8 cellular contexts compared by ENCODE assay signal in genomic region chr12:106903241-106903950, GRCh38. TPM values are rescaled to one million over a fixed set of nuclear protein-coding genes. Genes with fewer than 3 reads are reported as not detected.
DNase-seq lines count a peak whose midpoint lies in the region; ATAC-seq and TF ChIP-seq lines count a peak whose summit lies in the region.

No MANE protein-coding gene starts in this region.

- no peaks in the 10 kb centered on the region for H4K20me1 ChIP-seq in smooth muscle cell (ENCODE audit: low read depth)

- H3K27me3 ChIP-seq in iPS-18a (ENCODE audit: control insufficient read depth, insufficient read depth, low read length) = peaks cover 22% of the 10 kb centered on the region
- peaks cover 11% of the 10 kb centered on the region for H3K27me3 ChIP-seq in smooth muscle cell (ENCODE audit: low read depth)

- in situ Hi-C loops in astrocyte of the spinal cord (cut with HindIII; ENCODE audit: low sequenced_read_pairs) = no loop called here

- H3K36me3 ChIP-seq in iPS-18a (ENCODE audit: control insufficient read depth, low read depth, low read length) = no peaks in the 10 kb centered on the region
- H3K36me3 ChIP-seq in smooth muscle cell (ENCODE audit: low read depth) = no peaks in the 10 kb centered on the region

- H3K79me2 ChIP-seq in smooth muscle cell (ENCODE audit: low read depth) = no peaks in the 10 kb centered on the region

- H3K4me1 ChIP-seq in iPS-18a (ENCODE audit: control insufficient read depth, low read depth, low read length) (peaks cover 9% of the 10 kb centered on the region), smooth muscle cell (ENCODE audit: low read depth) (peaks cover 11% of the 10 kb centered on the region)

- H3K9me3 ChIP-seq in iPS-18a (ENCODE audit: control insufficient read depth, low read depth, low read length) (no peaks in the 10 kb centered on the region), smooth muscle cell (replicated peaks; ENCODE audit: low read depth) (no peaks in the 10 kb centered on the region)

- H2AFZ ChIP-seq in smooth muscle cell (ENCODE audit: low read depth) = peak overlapping the region; percentile 91

- 10% methylated on average over 27 of the region's 28 CpGs for WGBS in smooth muscle cell (ENCODE audit: low lambda C conversion rate)

- TF ChIP-seq CTCF in astrocyte of the spinal cord (IDR thresholded peaks at IDR 0.05; ENCODE audit: low read depth, low read length) (no peak), smooth muscle cell (IDR thresholded peaks at IDR 0.05; ENCODE audit: borderline replicate concordance, insufficient read depth, poor library complexity, severe bottlenecking) (no peak)

- peaks cover 5% of the 10 kb centered on the region for H3F3A ChIP-seq in smooth muscle cell (ENCODE audit: low read depth)

- no peak overlapping the region for H3K9ac ChIP-seq in iPS-18a (ENCODE audit: low read length)
- peak overlapping the region; percentile 47 for H3K9ac ChIP-seq in smooth muscle cell (ENCODE audit: low read depth)

- no peak overlapping the region for H3K27ac ChIP-seq in iPS-18a (ENCODE audit: low read length)
- no peak overlapping the region for H3K27ac ChIP-seq in smooth muscle cell (ENCODE audit: low read depth)

- H3K4me2 ChIP-seq in smooth muscle cell = peak overlapping the region; percentile 95

- DNase-seq in A172 (ENCODE audit: low spot score) (peak; percentile 46), HK-2 (ENCODE audit: unreplicated experiment) (peak; percentile 55), T-helper 9 cell (peak; percentile 65), astrocyte of the spinal cord (ENCODE audit: low read depth, low spot score) (peak; percentile 43), smooth muscle cell (lab: John Stamatoyannopoulos, UW; ENCODE audit: unreplicated experiment) (peak; percentile 25)

- ATAC-seq in GM19324 (IDR thresholded peaks at IDR 0.05; ENCODE audit: low FRiP score, unreplicated experiment) = peak; percentile 75
- no peak for ATAC-seq in GM18520 (IDR thresholded peaks at IDR 0.05; ENCODE audit: unreplicated experiment)

- peak overlapping the region; percentile 48 for H3K4me3 ChIP-seq in astrocyte of the spinal cord (ENCODE audit: low read depth, low read length)
- H3K4me3 ChIP-seq in iPS-18a (ENCODE audit: low read length) = peak overlapping the region; percentile 84
- H3K4me3 ChIP-seq in smooth muscle cell = peak overlapping the region; percentile 68

RNA-seq across cellular contexts. Expression of gene TMEM263, which starts 52.3 kb away (rescaled TPM):
- 48.1 and 53.0 TPM in 2 replicates for total RNA-seq in A172 (2014; rRNA removed; shearing (Covaris generic))
- total RNA-seq in smooth muscle cell = 177 and 217 TPM in 2 replicates
- polyA plus RNA-seq in smooth muscle cell = 98.0 and 102 TPM in 2 replicates
